In the genomic region with DNA sequence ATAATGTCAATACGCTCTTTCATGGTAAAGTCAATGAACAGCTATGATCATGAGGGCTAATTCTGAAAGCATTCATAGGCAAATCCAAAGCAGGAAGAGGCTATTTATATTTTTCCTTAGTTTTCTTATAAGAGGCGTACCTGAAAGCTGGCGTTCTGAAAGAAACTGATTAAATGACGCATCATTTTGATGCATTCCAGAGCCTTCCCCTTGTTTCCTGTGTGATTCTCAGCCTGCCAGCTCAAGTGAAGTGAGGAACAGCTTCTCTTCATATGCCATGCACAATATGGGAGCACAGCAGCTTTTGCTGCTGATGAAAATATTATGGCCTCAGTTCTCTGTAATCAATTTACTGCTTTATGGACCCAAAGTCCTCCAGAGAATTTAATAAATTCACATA, we compare ENCODE assay signal across 1 cellular context.
TF ChIP-seq lines count a peak whose summit lies in the region.

No MANE protein-coding gene starts in this region.

TF ChIP-seq in SK-N-SH treated with all-trans-retinoic acid at 6 μM for 48 hours, 23 proteins besides CTCF, POLR2A, EP300 and RAD21 (continued from another document):
- TF ChIP-seq, protein P1, sequence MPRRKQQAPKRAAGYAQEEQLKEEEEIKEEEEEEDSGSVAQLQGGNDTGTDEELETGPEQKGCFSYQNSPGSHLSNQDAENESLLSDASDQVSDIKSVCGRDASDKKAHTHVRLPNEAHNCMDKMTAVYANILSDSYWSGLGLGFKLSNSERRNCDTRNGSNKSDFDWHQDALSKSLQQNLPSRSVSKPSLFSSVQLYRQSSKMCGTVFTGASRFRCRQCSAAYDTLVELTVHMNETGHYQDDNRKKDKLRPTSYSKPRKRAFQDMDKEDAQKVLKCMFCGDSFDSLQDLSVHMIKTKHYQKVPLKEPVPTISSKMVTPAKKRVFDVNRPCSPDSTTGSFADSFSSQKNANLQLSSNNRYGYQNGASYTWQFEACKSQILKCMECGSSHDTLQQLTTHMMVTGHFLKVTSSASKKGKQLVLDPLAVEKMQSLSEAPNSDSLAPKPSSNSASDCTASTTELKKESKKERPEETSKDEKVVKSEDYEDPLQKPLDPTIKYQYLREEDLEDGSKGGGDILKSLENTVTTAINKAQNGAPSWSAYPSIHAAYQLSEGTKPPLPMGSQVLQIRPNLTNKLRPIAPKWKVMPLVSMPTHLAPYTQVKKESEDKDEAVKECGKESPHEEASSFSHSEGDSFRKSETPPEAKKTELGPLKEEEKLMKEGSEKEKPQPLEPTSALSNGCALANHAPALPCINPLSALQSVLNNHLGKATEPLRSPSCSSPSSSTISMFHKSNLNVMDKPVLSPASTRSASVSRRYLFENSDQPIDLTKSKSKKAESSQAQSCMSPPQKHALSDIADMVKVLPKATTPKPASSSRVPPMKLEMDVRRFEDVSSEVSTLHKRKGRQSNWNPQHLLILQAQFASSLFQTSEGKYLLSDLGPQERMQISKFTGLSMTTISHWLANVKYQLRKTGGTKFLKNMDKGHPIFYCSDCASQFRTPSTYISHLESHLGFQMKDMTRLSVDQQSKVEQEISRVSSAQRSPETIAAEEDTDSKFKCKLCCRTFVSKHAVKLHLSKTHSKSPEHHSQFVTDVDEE (CRISPR knock-in tag; IDR thresholded peaks at IDR 0.05) = no peak
- TF ChIP-seq TCF4 (CRISPR knock-in tag; IDR thresholded peaks at IDR 0.05; ENCODE audit: borderline replicate concordance) = no peak
- no peak for TF ChIP-seq ARNTL (CRISPR knock-in tag; IDR thresholded peaks at IDR 0.05; ENCODE audit: borderline replicate concordance, low read depth)
- TF ChIP-seq OSR1 (CRISPR knock-in tag; IDR thresholded peaks at IDR 0.05) = no peak
- TF ChIP-seq, protein P2, sequence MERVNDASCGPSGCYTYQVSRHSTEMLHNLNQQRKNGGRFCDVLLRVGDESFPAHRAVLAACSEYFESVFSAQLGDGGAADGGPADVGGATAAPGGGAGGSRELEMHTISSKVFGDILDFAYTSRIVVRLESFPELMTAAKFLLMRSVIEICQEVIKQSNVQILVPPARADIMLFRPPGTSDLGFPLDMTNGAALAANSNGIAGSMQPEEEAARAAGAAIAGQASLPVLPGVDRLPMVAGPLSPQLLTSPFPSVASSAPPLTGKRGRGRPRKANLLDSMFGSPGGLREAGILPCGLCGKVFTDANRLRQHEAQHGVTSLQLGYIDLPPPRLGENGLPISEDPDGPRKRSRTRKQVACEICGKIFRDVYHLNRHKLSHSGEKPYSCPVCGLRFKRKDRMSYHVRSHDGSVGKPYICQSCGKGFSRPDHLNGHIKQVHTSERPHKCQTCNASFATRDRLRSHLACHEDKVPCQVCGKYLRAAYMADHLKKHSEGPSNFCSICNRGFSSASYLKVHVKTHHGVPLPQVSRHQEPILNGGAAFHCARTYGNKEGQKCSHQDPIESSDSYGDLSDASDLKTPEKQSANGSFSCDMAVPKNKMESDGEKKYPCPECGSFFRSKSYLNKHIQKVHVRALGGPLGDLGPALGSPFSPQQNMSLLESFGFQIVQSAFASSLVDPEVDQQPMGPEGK (CRISPR knock-in tag; IDR thresholded peaks at IDR 0.05; ENCODE audit: borderline replicate concordance) = no peak
- TF ChIP-seq SNAI2 (CRISPR knock-in tag; IDR thresholded peaks at IDR 0.05) = no peak
- TF ChIP-seq, protein P3, sequence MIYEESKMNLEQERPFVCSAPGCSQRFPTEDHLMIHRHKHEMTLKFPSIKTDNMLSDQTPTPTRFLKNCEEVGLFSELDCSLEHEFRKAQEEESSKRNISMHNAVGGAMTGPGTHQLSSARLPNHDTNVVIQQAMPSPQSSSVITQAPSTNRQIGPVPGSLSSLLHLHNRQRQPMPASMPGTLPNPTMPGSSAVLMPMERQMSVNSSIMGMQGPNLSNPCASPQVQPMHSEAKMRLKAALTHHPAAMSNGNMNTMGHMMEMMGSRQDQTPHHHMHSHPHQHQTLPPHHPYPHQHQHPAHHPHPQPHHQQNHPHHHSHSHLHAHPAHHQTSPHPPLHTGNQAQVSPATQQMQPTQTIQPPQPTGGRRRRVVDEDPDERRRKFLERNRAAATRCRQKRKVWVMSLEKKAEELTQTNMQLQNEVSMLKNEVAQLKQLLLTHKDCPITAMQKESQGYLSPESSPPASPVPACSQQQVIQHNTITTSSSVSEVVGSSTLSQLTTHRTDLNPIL (CRISPR knock-in tag; IDR thresholded peaks at IDR 0.05; ENCODE audit: low read depth) = no peak
- TF ChIP-seq TOX (CRISPR knock-in tag; IDR thresholded peaks at IDR 0.05; ENCODE audit: borderline replicate concordance) = no peak
- TF ChIP-seq ZC3H10 (CRISPR knock-in tag; IDR thresholded peaks at IDR 0.05) = no peak
- TF ChIP-seq ZFP3 (CRISPR knock-in tag; IDR thresholded peaks at IDR 0.05) = no peak
